In genomic region chr1:93925206-93925605, GRCh38 we compare ENCODE assay signal across 21 cellular contexts. TPM values are rescaled to one million over a fixed set of nuclear protein-coding genes. Genes with fewer than 3 reads are reported as not detected.
A peak's percentile ranks its signal among the peaks of the same experiment; 100 is the strongest.
DNase-seq lines count a peak whose midpoint lies in the region; ATAC-seq and TF ChIP-seq lines count a peak whose summit lies in the region.
"Had no signal": no experiment of that assay in that cellular context is flagged by ENCODE, and none has a peak within 500 bp of the region (broad histone marks: within the 10 kb centered on the region; RNA-seq: fewer than 3 reads in every experiment).

No MANE protein-coding gene starts in this region.

- H2AFZ ChIP-seq in osteoblast (ENCODE audit: low read length) = no peak overlapping the region
- H2AFZ ChIP-seq: GM23338 had no signal

- DNase-seq in WERI-Rb-1 (peak; percentile 31), erythroblast (lab: John Stamatoyannopoulos, UW) (peak; percentile 12 to 34), osteoblast (ENCODE audit: insufficient read length, low spot score, missing footprints) (peak; percentile 13), mesenteric fat pad (ENCODE audit: low spot score) (no peak)
- DNase-seq: 8988T; ACHN; AML-193; BE2C; CD4-positive, alpha-beta T cell; CD8-positive, alpha-beta memory T cell; DMS53; DMS79 treated with DMSO at 0.1 percent for 48 hours; H9; HFFc6 had no signal

- H3K27ac ChIP-seq in HEK293 (ENCODE audit: extremely low read depth, low read depth, low read length) = no peak overlapping the region
- H3K27ac ChIP-seq in WERI-Rb-1 = peak overlapping the region; percentile 52
- H3K27ac ChIP-seq in osteoblast (ENCODE audit: low read depth, low read length) = no peak overlapping the region
- H3K27ac ChIP-seq: A549; BLaER1 treated with 17β-estradiol and CSF1 and Interleukin-3, amounts not matched to agents 10 nM and 100 nM had no signal

- H3K36me3 ChIP-seq in HEK293 (ENCODE audit: control insufficient read depth in 2 of 2, insufficient read depth in 1 of 2, low read length in 2 of 2) = no peaks in the 10 kb centered on the region
- no peaks in the 10 kb centered on the region for H3K36me3 ChIP-seq in WERI-Rb-1
- H3K36me3 ChIP-seq in osteoblast (ENCODE audit: insufficient read depth, low read length) = no peaks in the 10 kb centered on the region
- H3K36me3 ChIP-seq: BE2C; BLaER1 treated with 17β-estradiol and CSF1 and Interleukin-3, amounts not matched to agents 10 nM and 100 nM had no signal

- H3K4me2 ChIP-seq in osteoblast (ENCODE audit: insufficient read depth, low read length) = no peak overlapping the region
- H3K4me2 ChIP-seq: A549; BLaER1 treated with 17β-estradiol and CSF1 and Interleukin-3, amounts not matched to agents 10 nM and 100 nM; GM23338 had no signal

- CTCF ChIA-PET in HEK293 (lab: Yijun Ruan, JAX) = interaction anchor here (0.9 kb wide), 1 partner anchor 9 kb away, joined by 3 read pairs; no protein-coding TSS in a partner anchor

- H3K4me1 ChIP-seq in HEK293 (ENCODE audit: control insufficient read depth, insufficient read depth, low read length) (no peaks in the 10 kb centered on the region), osteoblast (ENCODE audit: insufficient read depth, low read length) (no peaks in the 10 kb centered on the region)
- H3K4me1 ChIP-seq: A549; BE2C; BLaER1 treated with 17β-estradiol and CSF1 and Interleukin-3, amounts not matched to agents 10 nM and 100 nM had no signal

- POLR2A ChIA-PET in HEK293 (lab: Yijun Ruan, JAX) = no interaction called here

- H3K9me3 ChIP-seq in HEK293 (ENCODE audit: control insufficient read depth, insufficient read depth, low read depth, low read length) = no peaks in the 10 kb centered on the region
- H3K9me3 ChIP-seq in WERI-Rb-1 (ENCODE audit: severe bottlenecking) = peaks cover 3% of the 10 kb centered on the region
- no peaks in the 10 kb centered on the region for H3K9me3 ChIP-seq in osteoblast (ENCODE audit: low read depth, low read length)
- H3K9me3 ChIP-seq: A549, BE2C had no signal

- TF ChIP-seq POLR2A in erythroblast (IDR thresholded peaks at IDR 0.05; ENCODE audit: low read length) = no peak

- no peak for TF ChIP-seq CTCF in HEK293 (tag by site-specific recombination; IDR thresholded peaks at IDR 0.05)
- TF ChIP-seq CTCF in WERI-Rb-1 (IDR thresholded peaks at IDR 0.05; ENCODE audit: low read depth, low read length) = no peak
- TF ChIP-seq CTCF in osteoblast (IDR thresholded peaks at IDR 0.05; ENCODE audit: extremely low read depth, low read depth, low read length) = no peak

- H3K4me3 ChIP-seq in HEK293 (ENCODE audit: low read depth, low read length) (no peak overlapping the region), WERI-Rb-1 (ENCODE audit: low read depth, low read length) (no peak overlapping the region), osteoblast (ENCODE audit: insufficient read depth, low read length) (no peak overlapping the region)
- H3K4me3 ChIP-seq: A549; BLaER1 treated with 17β-estradiol and CSF1 and Interleukin-3, amounts not matched to agents 10 nM and 100 nM; GM23338 had no signal

- no peaks in the 10 kb centered on the region for H4K20me1 ChIP-seq in osteoblast (ENCODE audit: insufficient read depth, low read length)
- H4K20me1 ChIP-seq: BLaER1 treated with 17β-estradiol and CSF1 and Interleukin-3, amounts not matched to agents 10 nM and 100 nM had no signal

- H3K79me2 ChIP-seq in osteoblast (ENCODE audit: insufficient read depth, low read length) = no peaks in the 10 kb centered on the region

- ATAC-seq in GM21423 (IDR thresholded peaks at IDR 0.05; ENCODE audit: unreplicated experiment) (no peak), GM21381 (IDR thresholded peaks at IDR 0.05; ENCODE audit: unreplicated experiment) (no peak)
- ATAC-seq: A549, GM23338, HCT116 had no signal

- H3K27me3 ChIP-seq in WERI-Rb-1 (ENCODE audit: insufficient read depth, low read depth, severe bottlenecking) (no peaks in the 10 kb centered on the region), osteoblast (ENCODE audit: insufficient read depth, low read length) (peaks cover 5% of the 10 kb centered on the region)
- H3K27me3 ChIP-seq: BE2C; BLaER1 treated with 17β-estradiol and CSF1 and Interleukin-3, amounts not matched to agents 10 nM and 100 nM had no signal

TF ChIP-seq in HEK293, 187 proteins besides CTCF, POLR2A, EP300 and RAD21:
- TF ChIP-seq ZNF544 (tag by site-specific recombination; IDR thresholded peaks at IDR 0.05) = no peak
- TF ChIP-seq ZBTB8A (tag by site-specific recombination; IDR thresholded peaks at IDR 0.05) = 0 out of 2 replicates have a peak, but pooled peaks have one; percentile 21

RNA-seq across cellular contexts. Expression of gene GCLM, which starts 16.0 kb away (rescaled TPM):
- total RNA-seq in osteoblast (23.0 and 27.5 TPM in 2 replicates), mesenteric fat pad (81.9 TPM)

RNA-seq across cellular contexts. Expression of gene DNTTIP2, which starts 46.2 kb away (rescaled TPM):
- total RNA-seq in osteoblast = 23.5 and 25.3 TPM in 2 replicates
- total RNA-seq in mesenteric fat pad = 58.3 TPM
